16 cellular contexts compared by ENCODE assay signal in the genomic region with DNA sequence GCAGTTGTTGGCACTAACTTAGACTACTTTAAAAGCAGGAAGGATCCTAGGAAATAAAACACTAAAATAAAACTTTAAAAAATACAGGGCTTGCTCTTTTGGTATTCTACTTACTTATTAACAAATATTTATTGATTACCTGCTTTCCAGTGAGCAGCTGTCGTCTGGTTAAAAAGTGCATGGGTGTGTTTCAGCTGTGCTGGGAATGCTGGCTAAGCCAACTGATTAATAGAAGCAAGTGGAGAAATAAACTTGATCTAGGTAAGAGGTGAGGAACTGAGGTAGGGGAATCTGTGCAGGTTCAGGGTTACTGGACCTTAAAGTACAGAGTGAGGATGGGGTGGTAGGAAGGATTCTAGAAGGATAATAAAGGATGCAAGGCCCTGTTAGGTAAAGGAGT.
DNase-seq lines count a peak whose midpoint lies in the region; ATAC-seq and TF ChIP-seq lines count a peak whose summit lies in the region.
"Had no signal": no experiment of that assay in that cellular context is flagged by ENCODE, and none has a peak within 500 bp of the region (broad histone marks: within the 10 kb centered on the region; RNA-seq: fewer than 3 reads in every experiment).

No MANE protein-coding gene starts in this region.

- DNase-seq in activated CD4-positive, alpha-beta T cell treated with anti-CD3 and anti-CD28 coated beads for 36 hours = no peak
- no peak for DNase-seq in activated CD4-positive, alpha-beta T cell treated with anti-CD3 and anti-CD28 coated beads for 48 hours
- DNase-seq in RWPE1 (ENCODE audit: low spot score) (no peak), endothelial cell (ENCODE audit: low spot score) (no peak), tibial nerve (ENCODE audit: low spot score in 2 of 2) (no peak), Right ventricle myocardium superior (no peak)
- DNase-seq: activated gamma-delta T cell treated with Interleukin-2 at 50 U/mL for 16 hours, foreskin fibroblast, H9, mammary epithelial cell, occipital lobe, substantia nigra had no signal

- TF ChIP-seq POLR2A in tibial nerve (IDR thresholded peaks at IDR 0.05) = no peak

- no peak for TF ChIP-seq CTCF in RWPE1 (conservative IDR thresholded peaks at IDR 0.05; ENCODE audit: low read depth)
- TF ChIP-seq CTCF in endothelial cell (IDR thresholded peaks at IDR 0.05; ENCODE audit: unreplicated experiment) = no peak
- TF ChIP-seq CTCF in neutrophil (IDR thresholded peaks at IDR 0.05) = no peak
- no peak for TF ChIP-seq CTCF in tibial nerve (IDR thresholded peaks at IDR 0.05)

- H3K27ac Mint-ChIP-seq in activated CD4-positive, alpha-beta T cell treated with anti-CD3 and anti-CD28 coated beads for 36 hours = peak overlapping the region; percentile 47
- peak overlapping the region; percentile 28 for H3K27ac Mint-ChIP-seq in endothelial cell (ENCODE audit: unreplicated experiment)

- ATAC-seq in activated CD4-positive, alpha-beta T cell treated with anti-CD3 and anti-CD28 coated beads for 36 hours = no peak
- ATAC-seq in HG03159 (IDR thresholded peaks at IDR 0.05; ENCODE audit: unreplicated experiment) (no peak), Right ventricle myocardium superior (ENCODE audit: poor library complexity) (no peak)

- H3K27me3 ChIP-seq in neutrophil (no peaks in the 10 kb centered on the region), tibial nerve (no peaks in the 10 kb centered on the region)
- H3K27me3 ChIP-seq: cardiac muscle cell had no signal

- H3K36me3 ChIP-seq in neutrophil (no peaks in the 10 kb centered on the region), tibial nerve (no peaks in the 10 kb centered on the region)
- H3K36me3 ChIP-seq: cardiac muscle cell had no signal

- intact Hi-C loops in activated CD4-positive, alpha-beta T cell treated with anti-CD3 and anti-CD28 coated beads for 36 hours (cut with DNase I, micrococcal nuclease) = no loop called here
- intact Hi-C loops in Right ventricle myocardium superior (cut with DNase I) = no loop called here

- no peaks in the 10 kb centered on the region for H3K9me3 Mint-ChIP-seq in activated CD4-positive, alpha-beta T cell treated with anti-CD3 and anti-CD28 coated beads for 36 hours (ENCODE audit: low read depth)
- no peaks in the 10 kb centered on the region for H3K9me3 Mint-ChIP-seq in endothelial cell (ENCODE audit: unreplicated experiment)

- no peaks in the 10 kb centered on the region for H3K27me3 Mint-ChIP-seq in activated CD4-positive, alpha-beta T cell treated with anti-CD3 and anti-CD28 coated beads for 36 hours
- H3K27me3 Mint-ChIP-seq in endothelial cell (ENCODE audit: unreplicated experiment) = peaks cover 8% of the 10 kb centered on the region

- no peak for TF ChIP-seq EP300 in tibial nerve (IDR thresholded peaks at IDR 0.05)

- peaks cover 85% of the 10 kb centered on the region for H3K4me1 Mint-ChIP-seq in activated CD4-positive, alpha-beta T cell treated with anti-CD3 and anti-CD28 coated beads for 36 hours
- H3K4me1 Mint-ChIP-seq in endothelial cell (ENCODE audit: unreplicated experiment) = peaks cover 67% of the 10 kb centered on the region

- POLR2A ChIA-PET in activated CD4-positive, alpha-beta T cell treated with anti-CD3 and anti-CD28 coated beads for 36 hours (lab: Charles Lee) = no interaction called here
- POLR2A ChIA-PET in RWPE1 (lab: Yijun Ruan, JAX; ENCODE audit: low non-redundant PET) = no interaction called here

- H3K27ac ChIP-seq in RWPE1 (peak overlapping the region; percentile 46), neutrophil (peak overlapping the region; percentile 26), tibial nerve (no peak overlapping the region)
- H3K27ac ChIP-seq: cardiac muscle cell, skin epidermis had no signal

- H3K4me3 Mint-ChIP-seq in activated CD4-positive, alpha-beta T cell treated with anti-CD3 and anti-CD28 coated beads for 36 hours = no peak overlapping the region
- peak overlapping the region; percentile 35 for H3K4me3 Mint-ChIP-seq in endothelial cell (ENCODE audit: unreplicated experiment)
- H3K4me3 Mint-ChIP-seq: H9 had no signal

- peaks cover 72 to 73% of the 10 kb centered on the region in 2 experiments for H3K4me1 ChIP-seq in neutrophil (ENCODE audit: control insufficient read depth in 1 of 2, insufficient read depth in 1 of 2, low read depth in 1 of 2, low read length in 1 of 2)
- peaks cover 5 to 97% (median 55%) of the 10 kb centered on the region in 4 donors for H3K4me1 ChIP-seq in tibial nerve

- 82 to 89% methylated on average over 1 of the region's 1 CpG for WGBS in tibial nerve, 2 donors

- no peak overlapping the region for H3K4me3 ChIP-seq in neutrophil (ENCODE audit: low read depth in 1 of 2, low read length in 1 of 2)
- H3K4me3 ChIP-seq in tibial nerve = no peak overlapping the region
- H3K4me3 ChIP-seq: cardiac muscle cell, skin epidermis had no signal

- H3K36me3 Mint-ChIP-seq in activated CD4-positive, alpha-beta T cell treated with anti-CD3 and anti-CD28 coated beads for 36 hours (ENCODE audit: low read depth) = peaks cover 8% of the 10 kb centered on the region
- H3K36me3 Mint-ChIP-seq in endothelial cell (ENCODE audit: low read depth, unreplicated experiment) = peaks cover 19% of the 10 kb centered on the region

- no peaks in the 10 kb centered on the region for H3K9me3 ChIP-seq in neutrophil
- H3K9me3 ChIP-seq in tibial nerve = no peaks in the 10 kb centered on the region

- CTCF ChIA-PET in activated CD4-positive, alpha-beta T cell treated with anti-CD3 and anti-CD28 coated beads for 36 hours (lab: Charles Lee) = interaction anchor here (1.0 kb wide), 1 partner anchor 8 kb away, joined by 3 read pairs; no protein-coding TSS in a partner anchor
- CTCF ChIA-PET in RWPE1 (lab: Yijun Ruan, JAX) = no interaction called here

Comparison
In these comparisons a context has a peak if more than half of its experiments do, and no peak if none do; other contexts are left out.
1. H3K27ac ChIP-seq: peak in RWPE1 (single experiment) and neutrophil (single experiment); none in tibial nerve (0 of 4).